ENCODE assay signal across 8 cellular contexts in genomic region chr7:1479287-1479686, GRCh38.
"Had no signal": no experiment of that assay in that cellular context is flagged by ENCODE, and none has a peak within 500 bp of the region (broad histone marks: within the 10 kb centered on the region; RNA-seq: fewer than 3 reads in every experiment).

No MANE protein-coding gene starts in this region.

- DNase-seq: GDM1, GF-D8 had no signal

- ATAC-seq: GM12878 had no signal

- H3K4me3 ChIP-seq: GM12878 had no signal

- FAIRE-seq: G401.6, GM12878, GM12891, GM12892, GM18507, GM19239 had no signal
